In the genomic region with DNA sequence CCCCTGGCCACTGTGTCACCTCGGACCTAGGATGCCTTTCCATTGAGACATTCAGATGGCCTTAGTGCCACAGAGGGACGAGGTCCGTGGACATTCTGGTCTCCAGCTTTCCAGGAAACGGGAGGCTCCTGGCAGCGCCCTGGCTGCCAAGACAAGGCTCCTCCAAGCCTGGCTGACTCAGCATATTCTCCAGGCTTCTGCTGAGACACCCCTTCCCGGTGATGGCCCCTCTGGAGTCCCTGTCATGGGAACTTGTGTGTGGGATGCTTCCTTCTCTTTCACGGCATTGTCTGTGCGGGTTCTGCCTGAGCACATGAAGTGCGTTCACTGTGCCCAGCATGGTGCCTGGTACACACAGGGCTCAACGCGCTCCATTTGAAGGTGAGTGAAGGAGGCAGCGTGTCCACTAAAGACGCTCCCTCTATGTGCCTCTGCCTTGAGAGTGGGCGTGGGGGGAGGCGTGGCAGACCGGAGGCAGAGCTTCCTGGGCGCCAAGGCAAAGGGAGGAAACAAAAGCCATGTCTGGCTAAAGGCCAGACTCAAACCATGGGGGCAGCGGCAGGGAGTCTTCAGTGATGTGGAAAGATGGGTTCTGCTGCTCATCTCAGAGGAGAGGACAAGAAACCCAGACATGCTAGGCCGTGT, we compare ENCODE assay signal across 1 cellular context.
A peak's percentile ranks its signal among the peaks of the same experiment; 100 is the strongest.
TF ChIP-seq lines count a peak whose summit lies in the region.

No MANE protein-coding gene starts in this region.

TF ChIP-seq in HepG2, 621 proteins besides CTCF, POLR2A, EP300 and RAD21:
- TF ChIP-seq ZFP37 (CRISPR knock-in tag; IDR thresholded peaks at IDR 0.05; ENCODE audit: borderline replicate concordance) (no peak), RXRB (CRISPR knock-in tag; IDR thresholded peaks at IDR 0.05; ENCODE audit: borderline replicate concordance) (no peak), MAFK (conservative IDR thresholded peaks at IDR 0.05 in 1 of 2, IDR thresholded peaks at IDR 0.05 in 1 of 2; ENCODE audit: low read length in 2 of 2) (peak; percentile 93 to 96), ZNF160 (CRISPR knock-in tag; IDR thresholded peaks at IDR 0.05) (no peak), MAFF (IDR thresholded peaks at IDR 0.05; ENCODE audit: low read depth, low read length) (peak; percentile 93), ZNF343 (CRISPR knock-in tag; IDR thresholded peaks at IDR 0.05) (no peak)
